28 cellular contexts compared by ENCODE assay signal in genomic region chr9:135835131-135835530, GRCh38.
"Had no signal": no experiment of that assay in that cellular context is flagged by ENCODE, and none has a peak within 500 bp of the region (broad histone marks: within the 10 kb centered on the region; RNA-seq: fewer than 3 reads in every experiment).

No MANE protein-coding gene starts in this region.

- ATAC-seq: foreskin keratinocyte, gastrocnemius medialis, heart left ventricle, T-cell had no signal

- H3K4me1 ChIP-seq: esophagus muscularis mucosa, foreskin keratinocyte, gastrocnemius medialis, heart left ventricle had no signal

- H3K36me3 Mint-ChIP-seq: activated naive CD4-positive, alpha-beta T cell treated with anti-CD3 and anti-CD28 coated beads, Interleukin-2, amount 10 ng/mL, durations not matched to agents 7 days and 5 days had no signal

- H3K4me3 ChIP-seq: esophagus muscularis mucosa, gastrocnemius medialis, heart left ventricle had no signal

- DNase-seq: activated CD4-positive, alpha-beta memory T cell treated with anti-CD3 and anti-CD28 coated beads, Interleukin-2, amount 10 ng/mL, durations not matched to agents 7 days and 5 days; activated CD4-positive, alpha-beta T cell treated with anti-CD3 and anti-CD28 coated beads for 1 hour; activated CD4-positive, alpha-beta T cell treated with anti-CD3 and anti-CD28 coated beads for 4 hours; activated CD4-positive, alpha-beta T cell treated with anti-CD3 and anti-CD28 coated beads, Interleukin-2, amount 10 ng/mL, durations not matched to agents 7 days and 5 days; activated CD4-positive, alpha-beta T cell treated with anti-CD3 and anti-CD28 coated beads, Interleukin-2, amount 50 U/mL, for 4 hours; activated effector memory CD4-positive, alpha-beta T cell treated with anti-CD3 and anti-CD28 coated beads, Interleukin-2, amount 50 U/mL, for 16 hours; activated naive CD4-positive, alpha-beta T cell; activated naive CD4-positive, alpha-beta T cell treated with anti-CD3 and anti-CD28 coated beads, Interleukin-2, amount 10 ng/mL, durations not matched to agents 7 days and 5 days; activated T-cell treated with anti-CD3 and anti-CD28 coated beads, Interleukin-2, amount 50 U/mL, for 1 hour; activated T-cell treated with anti-CD3 and anti-CD28 coated beads, Interleukin-2, amount 50 U/mL, for 48 hours; amniotic stem cell; anterior cingulate cortex; brain microvascular endothelial cell; effector memory CD4-positive, alpha-beta T cell; endodermal cell; foreskin keratinocyte; gastrocnemius medialis; glutamatergic neuron; heart left ventricle; SW 1271; T-cell; T-helper 9 cell had no signal

- H3K27me3 Mint-ChIP-seq: activated CD4-positive, alpha-beta memory T cell treated with anti-CD3 and anti-CD28 coated beads, Interleukin-2, amount 10 ng/mL, durations not matched to agents 7 days and 5 days; activated CD4-positive, alpha-beta T cell treated with anti-CD3 and anti-CD28 coated beads, Interleukin-2, amount 10 ng/mL, durations not matched to agents 7 days and 5 days; activated naive CD4-positive, alpha-beta T cell treated with anti-CD3 and anti-CD28 coated beads, Interleukin-2, amount 10 ng/mL, durations not matched to agents 7 days and 5 days; activated naive CD8-positive, alpha-beta T cell; central memory CD8-positive, alpha-beta T cell; T-cell had no signal

- H3K4me1 Mint-ChIP-seq: activated CD4-positive, alpha-beta memory T cell treated with anti-CD3 and anti-CD28 coated beads, Interleukin-2, amount 10 ng/mL, durations not matched to agents 7 days and 5 days; activated CD4-positive, alpha-beta T cell treated with anti-CD3 and anti-CD28 coated beads, Interleukin-2, amount 10 ng/mL, durations not matched to agents 7 days and 5 days; activated naive CD4-positive, alpha-beta T cell treated with anti-CD3 and anti-CD28 coated beads, Interleukin-2, amount 10 ng/mL, durations not matched to agents 7 days and 5 days; central memory CD8-positive, alpha-beta T cell; endodermal cell had no signal

- H3K4me3 Mint-ChIP-seq: activated CD4-positive, alpha-beta memory T cell treated with anti-CD3 and anti-CD28 coated beads, Interleukin-2, amount 10 ng/mL, durations not matched to agents 7 days and 5 days; activated CD4-positive, alpha-beta T cell treated with anti-CD3 and anti-CD28 coated beads, Interleukin-2, amount 10 ng/mL, durations not matched to agents 7 days and 5 days; activated naive CD4-positive, alpha-beta T cell treated with anti-CD3 and anti-CD28 coated beads, Interleukin-2, amount 10 ng/mL, durations not matched to agents 7 days and 5 days; activated naive CD8-positive, alpha-beta T cell; activated T-helper 1 cell treated with anti-CD3 and anti-CD28 coated beads, Interleukin-12 subunit alpha, Interleukin-12 subunit beta, Interleukin-2, Interleukin-4 antibody, amounts not matched to agents 30 ng/mL and 10 ng/mL and 1 ng/mL, durations not matched to agents 14 hours and 24 hours and 36 hours; central memory CD8-positive, alpha-beta T cell; endodermal cell; T-cell; T-helper 1 cell treated with Interleukin-12 subunit alpha and Interleukin-12 subunit beta and Interleukin-4 antibody, amounts not matched to agents 30 μg/mL and 1 μg/mL, for 36 hours had no signal

- H3K27ac Mint-ChIP-seq: activated CD4-positive, alpha-beta memory T cell treated with anti-CD3 and anti-CD28 coated beads, Interleukin-2, amount 10 ng/mL, durations not matched to agents 7 days and 5 days; activated CD4-positive, alpha-beta T cell treated with anti-CD3 and anti-CD28 coated beads, Interleukin-2, amount 10 ng/mL, durations not matched to agents 7 days and 5 days; activated naive CD4-positive, alpha-beta T cell treated with anti-CD3 and anti-CD28 coated beads, Interleukin-2, amount 10 ng/mL, durations not matched to agents 7 days and 5 days; activated naive CD8-positive, alpha-beta T cell; activated T-helper 1 cell treated with anti-CD3 and anti-CD28 coated beads, Interleukin-12 subunit alpha, Interleukin-12 subunit beta, Interleukin-2, Interleukin-4 antibody, amounts not matched to agents 30 ng/mL and 10 ng/mL and 1 ng/mL, durations not matched to agents 14 hours and 24 hours and 36 hours; activated T-helper 2 cell treated with anti-CD3 and anti-CD28 coated beads, Interferon-gamma antibody, Interleukin-2, Interleukin-4, amounts not matched to agents 10 μg/mL and 5 μg/mL and 100 μg/mL, durations not matched to agents 14 hours and 24 hours and 36 hours; endodermal cell; T-cell; T-helper 1 cell treated with Interleukin-12 subunit alpha and Interleukin-12 subunit beta and Interleukin-4 antibody, amounts not matched to agents 30 μg/mL and 1 μg/mL, for 36 hours had no signal

- H3K27me3 ChIP-seq: brain microvascular endothelial cell, esophagus muscularis mucosa, foreskin keratinocyte, gastrocnemius medialis, heart left ventricle had no signal

- H3K36me3 ChIP-seq: brain microvascular endothelial cell, gastrocnemius medialis, heart left ventricle had no signal

- H3K27ac ChIP-seq: brain microvascular endothelial cell, esophagus muscularis mucosa, foreskin keratinocyte, gastrocnemius medialis, heart left ventricle had no signal

- H3K9me3 Mint-ChIP-seq: activated CD4-positive, alpha-beta memory T cell treated with anti-CD3 and anti-CD28 coated beads, Interleukin-2, amount 10 ng/mL, durations not matched to agents 7 days and 5 days; activated naive CD4-positive, alpha-beta T cell treated with anti-CD3 and anti-CD28 coated beads, Interleukin-2, amount 10 ng/mL, durations not matched to agents 7 days and 5 days; activated T-helper 1 cell treated with anti-CD3 and anti-CD28 coated beads, Interleukin-12 subunit alpha, Interleukin-12 subunit beta, Interleukin-2, Interleukin-4 antibody, amounts not matched to agents 30 ng/mL and 10 ng/mL and 1 ng/mL, durations not matched to agents 14 hours and 24 hours and 36 hours; activated T-helper 2 cell treated with anti-CD3 and anti-CD28 coated beads, Interferon-gamma antibody, Interleukin-2, Interleukin-4, amounts not matched to agents 10 μg/mL and 5 μg/mL and 100 μg/mL, durations not matched to agents 14 hours and 24 hours and 36 hours; central memory CD8-positive, alpha-beta T cell; endodermal cell had no signal
